In genomic region chr2:30283931-30284565, GRCh38 we compare ENCODE assay signal across 24 cellular contexts. TPM values are rescaled to one million over a fixed set of nuclear protein-coding genes. Genes with fewer than 3 reads are reported as not detected.
DNase-seq lines count a peak whose midpoint lies in the region; ATAC-seq, FAIRE-seq and TF ChIP-seq lines count a peak whose summit lies in the region.
"Had no signal": no experiment of that assay in that cellular context is flagged by ENCODE, and none has a peak within 500 bp of the region (broad histone marks: within the 10 kb centered on the region; RNA-seq: fewer than 3 reads in every experiment).

No MANE protein-coding gene starts in this region.

- H3K4me3 ChIP-seq in K562, result no peak overlapping the region
- H3K4me3 ChIP-seq: dorsolateral prefrontal cortex, GM12878, HAP-1 had no signal

- DNase-seq in OCI-M1 (lab: John Stamatoyannopoulos, UW) (peak; percentile 5), K562 (ENCODE audit: extremely low read depth in 1 of 4, low spot score in 3 of 4) (peak; percentile 60 to 75 (median 65)), memory B cell (ENCODE audit: low spot score in 2 of 2) (no peak), sciatic nerve (ENCODE audit: low spot score) (no peak), HEK293T (ENCODE audit: extremely low spot score) (no peak)
- DNase-seq in activated T-helper 1 cell treated with anti-CD3 and anti-CD28 coated beads, Interleukin-12 subunit alpha, Interleukin-12 subunit beta, Interleukin-2, Interleukin-4 antibody, amounts not matched to agents 30 ng/mL and 10 ng/mL and 1 ng/mL, durations not matched to agents 14 hours and 24 hours and 36 hours (ENCODE audit: low spot score), result no peak
- DNase-seq: activated CD4-positive, alpha-beta T cell treated with anti-CD3 and anti-CD28 coated beads for 4 hours; aorta; CD4-positive, CD25-positive, alpha-beta regulatory T cell; central memory CD4-positive, alpha-beta T cell; dorsolateral prefrontal cortex; left colon; NCI-H1105; NCI-H2081; NCI-H82; stimulated activated CD4-positive, alpha-beta T cell treated with anti-CD3 and anti-CD28 coated beads, Interleukin-12 subunit alpha, Interleukin-12 subunit beta, amount 100 ng/mL, for 4 hours; stimulated activated CD4-positive, alpha-beta T cell treated with anti-CD3 and anti-CD28 coated beads, Interleukin-4, amount 100 ng/mL, for 24 hours; stimulated activated naive CD4-positive, alpha-beta T cell treated with Interleukin-2 at 50 U/mL for 16 hours had no signal

- peak overlapping the region; percentile 80 for H3K27ac Mint-ChIP-seq in memory B cell
- no peak overlapping the region for H3K27ac Mint-ChIP-seq in activated T-helper 1 cell treated with anti-CD3 and anti-CD28 coated beads, Interleukin-12 subunit alpha, Interleukin-12 subunit beta, Interleukin-2, Interleukin-4 antibody, amounts not matched to agents 30 ng/mL and 10 ng/mL and 1 ng/mL, durations not matched to agents 14 hours and 24 hours and 36 hours
- H3K27ac Mint-ChIP-seq: activated naive CD8-positive, alpha-beta T cell had no signal

- peak overlapping the region; percentile 78 for H3K4me2 ChIP-seq in K562 (ENCODE audit: insufficient read depth, low read length)

- H3K36me3 Mint-ChIP-seq in memory B cell, result peaks cover 2% of the 10 kb centered on the region
- peaks cover 4% of the 10 kb centered on the region for H3K36me3 Mint-ChIP-seq in activated T-helper 1 cell treated with anti-CD3 and anti-CD28 coated beads, Interleukin-12 subunit alpha, Interleukin-12 subunit beta, Interleukin-2, Interleukin-4 antibody, amounts not matched to agents 30 ng/mL and 10 ng/mL and 1 ng/mL, durations not matched to agents 14 hours and 24 hours and 36 hours (ENCODE audit: low read depth)
- H3K36me3 Mint-ChIP-seq: activated naive CD8-positive, alpha-beta T cell; CD4-positive, CD25-positive, alpha-beta regulatory T cell had no signal

- no peaks in the 10 kb centered on the region for H3K36me3 ChIP-seq in K562 (ENCODE audit: control insufficient read depth, insufficient read depth, low read length)
- H3K36me3 ChIP-seq: HAP-1 had no signal

- no peak; the same call in 1 of the 2 replicates for TF ChIP-seq POLR2A in K562 (conservative IDR thresholded peaks at IDR 0.05)

- POLR2A ChIA-PET in K562 (lab: Yijun Ruan, JAX), result interaction anchor here (0.9 to 1.1 kb wide), 2 partner anchors 9 to 18 kb away, joined by 3 to 5 read pairs; no protein-coding TSS in a partner anchor
- POLR2A ChIA-PET in HEK293T (lab: Yijun Ruan, JAX), result no interaction called here

- H3K4me1 Mint-ChIP-seq in memory B cell, result peaks cover 66% of the 10 kb centered on the region
- H3K4me1 Mint-ChIP-seq in activated T-helper 1 cell treated with anti-CD3 and anti-CD28 coated beads, Interleukin-12 subunit alpha, Interleukin-12 subunit beta, Interleukin-2, Interleukin-4 antibody, amounts not matched to agents 30 ng/mL and 10 ng/mL and 1 ng/mL, durations not matched to agents 14 hours and 24 hours and 36 hours (ENCODE audit: low read depth), result peaks cover 24% of the 10 kb centered on the region

- H3K4me3 Mint-ChIP-seq in memory B cell, result no peak overlapping the region
- H3K4me3 Mint-ChIP-seq in activated T-helper 1 cell treated with anti-CD3 and anti-CD28 coated beads, Interleukin-12 subunit alpha, Interleukin-12 subunit beta, Interleukin-2, Interleukin-4 antibody, amounts not matched to agents 30 ng/mL and 10 ng/mL and 1 ng/mL, durations not matched to agents 14 hours and 24 hours and 36 hours, result no peak overlapping the region
- H3K4me3 Mint-ChIP-seq: activated naive CD8-positive, alpha-beta T cell; CD4-positive, CD25-positive, alpha-beta regulatory T cell had no signal

- H3K27me3 ChIP-seq in K562 (ENCODE audit: control insufficient read depth in 2 of 2, insufficient read depth in 2 of 2, low read length in 2 of 2), result no peaks in the 10 kb centered on the region

- H3K9me3 ChIP-seq in K562 (replicated peaks; ENCODE audit: control insufficient read depth, insufficient read depth, low read depth, low read length), result no peaks in the 10 kb centered on the region
- H3K9me3 ChIP-seq: HAP-1 had no signal

- peak overlapping the region; percentile 23 to 53; a peak in 3 of 4 replicates for H3K9ac ChIP-seq in K562 (ENCODE audit: insufficient read depth in 1 of 2, low read depth in 2 of 2, low read length in 2 of 2)

- peak in 1 of 2 experiments; percentile 5; a peak in 1 of 4 replicates for TF ChIP-seq RAD21 in K562 (CRISPR knock-in tag; conservative IDR thresholded peaks at IDR 0.05 in 1 of 2, IDR thresholded peaks at IDR 0.05 in 1 of 2)

- TF ChIP-seq CTCF in K562 (IDR thresholded peaks at IDR 0.05 in 2 of 3, conservative IDR thresholded peaks at IDR 0.05 in 1 of 3; ENCODE audit: insufficient read depth in 2 of 3, low read depth in 1 of 3, low read length in 3 of 3), result no peak

- in situ Hi-C loops in K562 (cut with MboI), result no loop called here

- H3K9me1 ChIP-seq in K562 (ENCODE audit: control insufficient read depth, insufficient read depth, low read length), result no peaks in the 10 kb centered on the region

- FAIRE-seq in K562 (lab: Jason Lieb, UNC), result peak; percentile 85
- FAIRE-seq: D721Med, endothelial cell of umbilical vein, GM12878 had no signal

- peaks cover 9 to 11% of the 10 kb centered on the region in 2 experiments; a peak in 4 of 5 replicates for H3K4me1 ChIP-seq in K562 (replicated peaks in 1 of 2; ENCODE audit: control insufficient read depth in 2 of 2, insufficient read depth in 2 of 2, low read length in 2 of 2)

- no peaks in the 10 kb centered on the region for H4K20me1 ChIP-seq in K562 (replicated peaks; ENCODE audit: control insufficient read depth, insufficient read depth, low read length)

- CTCF ChIA-PET in K562 (lab: Yijun Ruan, JAX; ENCODE audit: low intra/inter-chr PET ratio), result no interaction called here
- CTCF ChIA-PET in HEK293T (lab: Yijun Ruan, JAX), result no interaction called here

- H2AFZ ChIP-seq in K562 (ENCODE audit: low read depth, low read length), result peak overlapping the region; percentile 87

- peak overlapping the region; percentile 58; the same call in 1 of the 3 replicates for H3K27ac ChIP-seq in K562 (ENCODE audit: extremely low read depth, low read depth, low read length)
- H3K27ac ChIP-seq: dorsolateral prefrontal cortex had no signal

- H3K27me3 Mint-ChIP-seq in memory B cell, result no peaks in the 10 kb centered on the region
- peaks cover 3% of the 10 kb centered on the region for H3K27me3 Mint-ChIP-seq in activated T-helper 1 cell treated with anti-CD3 and anti-CD28 coated beads, Interleukin-12 subunit alpha, Interleukin-12 subunit beta, Interleukin-2, Interleukin-4 antibody, amounts not matched to agents 30 ng/mL and 10 ng/mL and 1 ng/mL, durations not matched to agents 14 hours and 24 hours and 36 hours (ENCODE audit: insufficient read depth)
- H3K27me3 Mint-ChIP-seq: activated naive CD8-positive, alpha-beta T cell; CD4-positive, CD25-positive, alpha-beta regulatory T cell had no signal

- ATAC-seq in K562 (peak; percentile 88), memory B cell (ENCODE audit: low read depth) (no peak), sciatic nerve (peak; percentile 17), GM21528 (IDR thresholded peaks at IDR 0.05; ENCODE audit: low FRiP score, unreplicated experiment) (no peak)
- ATAC-seq: GM12878, left colon had no signal

- peak; percentile 12; the same call in 1 of the 2 replicates for TF ChIP-seq EP300 in K562 (IDR thresholded peaks at IDR 0.05; ENCODE audit: low read length)

- H3K79me2 ChIP-seq in K562 (ENCODE audit: control insufficient read depth, insufficient read depth, low read length), result no peaks in the 10 kb centered on the region

- BruUV-seq in K562 (replicated peaks; lab: Mats Ljungman, UMichigan), result no TSS peak

- intact Hi-C loops in K562 (cut with micrococcal nuclease) (no loop called here), sciatic nerve (cut with DNase I) (no loop called here)
- intact Hi-C loops in activated T-helper 1 cell treated with anti-CD3 and anti-CD28 coated beads, Interleukin-12 subunit alpha, Interleukin-12 subunit beta, Interleukin-2, Interleukin-4 antibody, amounts not matched to agents 30 ng/mL and 10 ng/mL and 1 ng/mL, durations not matched to agents 14 hours and 24 hours and 36 hours (cut with micrococcal nuclease), result loop anchor here (2.0 kb wide), 1 partner anchor 13 kb away; no protein-coding TSS in a partner anchor

- peaks cover 2% of the 10 kb centered on the region for H3K9me3 Mint-ChIP-seq in memory B cell
- H3K9me3 Mint-ChIP-seq in activated T-helper 1 cell treated with anti-CD3 and anti-CD28 coated beads, Interleukin-12 subunit alpha, Interleukin-12 subunit beta, Interleukin-2, Interleukin-4 antibody, amounts not matched to agents 30 ng/mL and 10 ng/mL and 1 ng/mL, durations not matched to agents 14 hours and 24 hours and 36 hours, result no peaks in the 10 kb centered on the region
- H3K9me3 Mint-ChIP-seq: CD4-positive, CD25-positive, alpha-beta regulatory T cell had no signal

- WGBS in K562 (ENCODE audit: insufficient coverage, low coverage, missing lambda C conversion rate), result 15% methylated on average over 14 of the region's 14 CpGs

TF ChIP-seq in K562, 482 proteins besides CTCF, POLR2A, EP300 and RAD21 (continues in another document):
- TF ChIP-seq RB1 (IDR thresholded peaks at IDR 0.05; ENCODE audit: low read depth) (no peak), NONO (IDR thresholded peaks at IDR 0.05; ENCODE audit: low read depth in 2 of 2, low read length in 1 of 2) (no peak)

TF ChIP-seq in HEK293T, 16 proteins besides CTCF, POLR2A, EP300 and RAD21 (continues in another document):
- no peak for TF ChIP-seq ELF4 (IDR thresholded peaks at IDR 0.05)

RNA-seq across cellular contexts. Expression of gene LBH, which starts 52.7 kb away (rescaled TPM):
- total RNA-seq in K562 (2011; cell fraction: chromatin; rRNA removed; ENCODE audit: low replicate concordance), result 4.1 and 9.5 TPM in 2 replicates
- total RNA-seq in K562 (2011; cell fraction: nucleolus; rRNA removed), result 14.5 and 15.2 TPM in 2 replicates
- 8.9 and 11.3 TPM in 2 replicates for total RNA-seq in K562 (2011; cell fraction: nucleoplasm; rRNA removed)
- total RNA-seq in K562 (2014; rRNA removed) (7.4 and 23.5 TPM in 2 replicates), K562 (2014; rRNA removed; fragmentation: Illumina TruSeq; extraction: Trizol) (5.7 and 6.0 TPM in 2 replicates), K562 (2015; rRNA removed; fragmentation: Illumina TruSeq; extraction: Trizol) (4.6 and 7.3 TPM in 2 replicates), K562 (2021) (9.5 and 12.1 TPM in 2 replicates), sciatic nerve (19.8 TPM)
- polyA plus RNA-seq in K562 (2011; rRNA removed) (8.2 and 9.5 TPM in 2 replicates), K562 (2014; fragmentation: Illumina TruSeq; extraction: Trizol) (8.1 TPM in 2 replicates), K562 (2014; fragmentation: Nextera tagmentation; extraction: Ambion mirVana) (1 to 10 TPM; 3.1 to 5.9 TPM), K562 (2014; rRNA removed) (9.4 and 13.4 TPM in 2 replicates)
- polyA plus RNA-seq in K562 (2011; cell fraction: cytosol; rRNA removed), result 13.7 and 24.2 TPM in 2 replicates
- 4.1 and 4.6 TPM in 2 replicates for polyA plus RNA-seq in K562 (2011; cell fraction: nucleus; rRNA removed)
- polyA plus RNA-seq in K562 (2012), result 6.0 and 6.2 TPM in 2 replicates
- polyA minus RNA-seq in K562 (2011; rRNA and poly(A)+ RNA removed), result 10.9 and 13.0 TPM in 2 replicates
- polyA minus RNA-seq in K562 (2011; cell fraction: cytosol; rRNA and poly(A)+ RNA removed), result 5.6 and 12.1 TPM in 2 replicates
- 7.7 and 15.4 TPM in 2 replicates for polyA minus RNA-seq in K562 (2011; cell fraction: nucleus; rRNA and poly(A)+ RNA removed)
- total RNA-seq in activated T-helper 1 cell treated with anti-CD3 and anti-CD28 coated beads, Interleukin-12 subunit alpha, Interleukin-12 subunit beta, Interleukin-2, Interleukin-4 antibody, amounts not matched to agents 30 ng/mL and 10 ng/mL and 1 ng/mL, durations not matched to agents 14 hours and 24 hours and 36 hours, result 306 and 313 TPM in 2 replicates

Comparison
In these comparisons a context has a peak if more than half of its experiments do, and no peak if none do; other contexts are left out.
1. DNase-seq: peak in OCI-M1 (single experiment) and K562 (4 of 4); none in memory B cell (0 of 2), sciatic nerve (single experiment), activated T-helper 1 cell treated with anti-CD3 and anti-CD28 coated beads, Interleukin-12 subunit alpha, Interleukin-12 subunit beta, Interleukin-2, Interleukin-4 antibody, amounts not matched to agents 30 ng/mL and 10 ng/mL and 1 ng/mL, durations not matched to agents 14 hours and 24 hours and 36 hours (single experiment) and HEK293T (single experiment).
2. ATAC-seq: peak in K562 (single experiment) and sciatic nerve (single experiment); none in memory B cell (single experiment) and GM21528 (single experiment).
3. RNA of gene LBH, which starts 52.7 kb away (total RNA-seq): 306 to 313 TPM in activated T-helper 1 cell treated with anti-CD3 and anti-CD28 coated beads, Interleukin-12 subunit alpha, Interleukin-12 subunit beta, Interleukin-2, Interleukin-4 antibody, amounts not matched to agents 30 ng/mL and 10 ng/mL and 1 ng/mL, durations not matched to agents 14 hours and 24 hours and 36 hours; 19.8 TPM in sciatic nerve (single experiment) and 4.1 to 23.5 TPM in K562; every median in the first group is over 10 times any median in the second.